ENCODE assay signal across 8 cellular contexts in genomic region chr19:16771618-16772017, GRCh38. TPM values are rescaled to one million over a fixed set of nuclear protein-coding genes. Genes with fewer than 3 reads are reported as not detected.
A peak's percentile ranks its signal among the peaks of the same experiment; 100 is the strongest.
DNase-seq lines count a peak whose midpoint lies in the region; ATAC-seq and TF ChIP-seq lines count a peak whose summit lies in the region.

No MANE protein-coding gene starts in this region.

- no peak overlapping the region for H3K4me3 ChIP-seq in WI38 (ENCODE audit: low read depth, low read length)
- no peak overlapping the region for H3K4me3 ChIP-seq in breast epithelium

- H3K27ac ChIP-seq in breast epithelium, result no peak overlapping the region

- ATAC-seq in HG02763 (IDR thresholded peaks at IDR 0.05; ENCODE audit: unreplicated experiment), result no peak

- DNase-seq in activated gamma-delta T cell treated with Interleukin-2 at 50 U/mL for 16 hours (peak; percentile 75), activated gamma-delta T cell (lab: John Stamatoyannopoulos, UW) (no peak), NCI-H2196 treated with DMSO at 0.1 percent for 48 hours (lab: John Stamatoyannopoulos, UW; ENCODE audit: unreplicated experiment) (peak; percentile 30), breast epithelium (ENCODE audit: low spot score in 2 of 2) (peak; percentile 65 to 70), inferior parietal cortex (ENCODE audit: extremely low spot score) (peak; percentile 87)
- DNase-seq in stimulated activated CD4-positive, alpha-beta T cell treated with anti-CD3 and anti-CD28 coated beads, Interleukin-15, amount 100 ng/mL, for 24 hours, result peak; percentile 83

- no peaks in the 10 kb centered on the region for H3K4me1 ChIP-seq in breast epithelium

- TF ChIP-seq CTCF in WI38 (IDR thresholded peaks at IDR 0.05; ENCODE audit: low read depth, low read length) (peak; percentile 62), breast epithelium (IDR thresholded peaks at IDR 0.05) (peak; percentile 54 to 80 (median 73))

- H3K36me3 ChIP-seq in breast epithelium, result no peaks in the 10 kb centered on the region

- H3K27me3 ChIP-seq in breast epithelium, result no peaks in the 10 kb centered on the region

- TF ChIP-seq POLR2A in breast epithelium (IDR thresholded peaks at IDR 0.05), result no peak

- H3K9me3 ChIP-seq in breast epithelium, result no peaks in the 10 kb centered on the region

- intact Hi-C loops in breast epithelium (cut with DNase I; ENCODE audit: low total_unique reads), result no loop called here

RNA-seq across cellular contexts. Expression of gene NWD1, which starts 52.0 kb away (rescaled TPM):
- 1 to 10 TPM in 1 of 3 donors, under 1 TPM in 1, not detected in 1; 0.33 to 1.6 TPM for total RNA-seq in breast epithelium

RNA-seq across cellular contexts. Expression of gene SIN3B, which starts 57.6 kb away (rescaled TPM):
- total RNA-seq in breast epithelium, result 10 to 100 TPM; 43.2 to 88.5 (median 48.1) TPM
